22 cellular contexts compared by ENCODE assay signal in genomic region chr1:7116001-7116400, GRCh38.
DNase-seq lines count a peak whose midpoint lies in the region; FAIRE-seq and TF ChIP-seq lines count a peak whose summit lies in the region.
"Had no signal": no experiment of that assay in that cellular context is flagged by ENCODE, and none has a peak within 500 bp of the region (broad histone marks: within the 10 kb centered on the region; RNA-seq: fewer than 3 reads in every experiment).

No MANE protein-coding gene starts in this region.

- no peaks in the 10 kb centered on the region for H3K79me2 ChIP-seq in GM23248 (ENCODE audit: insufficient read depth)
- H3K79me2 ChIP-seq in astrocyte (ENCODE audit: insufficient read depth, low read length), result no peaks in the 10 kb centered on the region
- H3K79me2 ChIP-seq in mesendoderm (ENCODE audit: control insufficient read depth, insufficient read depth, low read length), result no peaks in the 10 kb centered on the region

- no peak overlapping the region for H3K27ac ChIP-seq in GM23248
- H3K27ac ChIP-seq in astrocyte (ENCODE audit: low read depth, low read length), result no peak overlapping the region
- no peak overlapping the region for H3K27ac ChIP-seq in mesendoderm (ENCODE audit: low read depth, low read length)
- H3K27ac ChIP-seq: A549 had no signal

- H3K27ac Mint-ChIP-seq in astrocyte (ENCODE audit: unreplicated experiment) (no peak overlapping the region), progenitor cell of endocrine pancreas (no peak overlapping the region)
- H3K27ac Mint-ChIP-seq: CD4-positive, alpha-beta memory T cell had no signal

- H3K9me2 ChIP-seq in GM23248 (ENCODE audit: insufficient read depth), result no peaks in the 10 kb centered on the region

- FAIRE-seq in astrocyte (lab: Jason Lieb, UNC), result no peak
- FAIRE-seq: A549, G401.6, GM12892, H1 had no signal

- no peaks in the 10 kb centered on the region for H3K36me3 ChIP-seq in GM23248 (ENCODE audit: low read depth)
- H3K36me3 ChIP-seq in astrocyte (ENCODE audit: insufficient read depth, low read length), result no peaks in the 10 kb centered on the region
- no peaks in the 10 kb centered on the region for H3K36me3 ChIP-seq in mesendoderm (ENCODE audit: control insufficient read depth, insufficient read depth, low read length)

- no peak overlapping the region for H2BK15ac ChIP-seq in mesendoderm (replicated peaks; ENCODE audit: low read depth)

- H3K27me3 ChIP-seq in GM23248 (replicated peaks; ENCODE audit: insufficient read depth), result peaks cover 4% of the 10 kb centered on the region; the same call in 1 of the 2 replicates
- no peaks in the 10 kb centered on the region for H3K27me3 ChIP-seq in astrocyte (ENCODE audit: insufficient read depth, low read length)
- no peaks in the 10 kb centered on the region for H3K27me3 ChIP-seq in mesendoderm (ENCODE audit: insufficient read depth, low read length, poor library complexity)

- no peak overlapping the region for H3K9ac ChIP-seq in GM23248
- H3K9ac ChIP-seq in astrocyte (ENCODE audit: low read length), result no peak overlapping the region
- no peak overlapping the region for H3K9ac ChIP-seq in mesendoderm (ENCODE audit: low read length)

- H2AFZ ChIP-seq in GM23248, result no peak overlapping the region
- H2AFZ ChIP-seq in astrocyte (ENCODE audit: low read depth, low read length), result no peak overlapping the region

- H3K79me1 ChIP-seq in mesendoderm (ENCODE audit: low read length), result no peaks in the 10 kb centered on the region

- in situ Hi-C loops in GM23248 (cut with MboI), result no loop called here

- TF ChIP-seq CTCF in astrocyte (IDR thresholded peaks at IDR 0.05; ENCODE audit: insufficient read depth, low read depth, low read length), result no peak
- no peak for TF ChIP-seq CTCF in epithelial cell of esophagus (IDR thresholded peaks at IDR 0.05; ENCODE audit: insufficient read depth, low read depth, low read length, missing control alignments)
- TF ChIP-seq CTCF in progenitor cell of endocrine pancreas (IDR thresholded peaks at IDR 0.05; ENCODE audit: unreplicated experiment), result no peak

- no peak overlapping the region for H3K56ac ChIP-seq in mesendoderm (ENCODE audit: low read length)

- no peak overlapping the region for H2AK5ac ChIP-seq in mesendoderm (ENCODE audit: low read length)

- no peak overlapping the region for H4K5ac ChIP-seq in mesendoderm (ENCODE audit: low read length)

- H3K4me3 ChIP-seq in GM23248, result no peak overlapping the region
- H3K4me3 ChIP-seq in astrocyte (ENCODE audit: insufficient read depth, low read depth, low read length), result no peak overlapping the region
- H3K4me3 ChIP-seq in epithelial cell of esophagus (ENCODE audit: low read length), result no peak overlapping the region
- no peak overlapping the region for H3K4me3 ChIP-seq in mesendoderm (ENCODE audit: low read length)
- H3K4me3 ChIP-seq: A549 had no signal

- no peak overlapping the region for H3K18ac ChIP-seq in mesendoderm (ENCODE audit: low read length)

- no peak overlapping the region for H3K4ac ChIP-seq in mesendoderm (ENCODE audit: low read depth, low read length)

- H3K9me3 Mint-ChIP-seq in astrocyte (ENCODE audit: unreplicated experiment) (peaks cover 4% of the 10 kb centered on the region), progenitor cell of endocrine pancreas (ENCODE audit: low read depth) (no peaks in the 10 kb centered on the region)

- WGBS in GM23248 (ENCODE audit: low coverage in 1 of 2, low lambda C conversion rate in 2 of 2, missing lambda C conversion rate in 2 of 2), 2 experiments, result 49 to 52% methylated on average over 3 of the region's 3 CpGs
- no CpG with 5 or more reads among the region's 3 CpGs for WGBS in mesendoderm (ENCODE audit: extremely low coverage, insufficient coverage, low lambda C conversion rate)

- no peak overlapping the region for H2BK120ac ChIP-seq in mesendoderm (ENCODE audit: low read depth, low read length)

- H3K27me3 Mint-ChIP-seq in astrocyte (ENCODE audit: low read depth, unreplicated experiment) (peaks cover 2% of the 10 kb centered on the region), progenitor cell of endocrine pancreas (peaks cover 11% of the 10 kb centered on the region)

- H3K23ac ChIP-seq in mesendoderm (ENCODE audit: low read length), result no peak overlapping the region

- 0 out of 2 replicates have a peak, but pooled peaks cover 5% of the 10 kb centered on the region for H3F3A ChIP-seq in GM23248 (ENCODE audit: insufficient read depth)

- H3K36me3 Mint-ChIP-seq in astrocyte (ENCODE audit: low read depth, unreplicated experiment), result no peaks in the 10 kb centered on the region
- H3K36me3 Mint-ChIP-seq in progenitor cell of endocrine pancreas (ENCODE audit: insufficient read depth), result no peaks in the 10 kb centered on the region
- H3K36me3 Mint-ChIP-seq: CD4-positive, alpha-beta memory T cell had no signal

- H2BK5ac ChIP-seq in mesendoderm (ENCODE audit: low read length), result no peak overlapping the region

- H4K20me1 ChIP-seq in GM23248 (ENCODE audit: insufficient read depth), result no peaks in the 10 kb centered on the region
- no peaks in the 10 kb centered on the region for H4K20me1 ChIP-seq in astrocyte (ENCODE audit: insufficient read depth, low read length)

- H3K4me1 Mint-ChIP-seq in astrocyte (ENCODE audit: low read depth, unreplicated experiment), result peaks cover 18% of the 10 kb centered on the region
- no peaks in the 10 kb centered on the region for H3K4me1 Mint-ChIP-seq in progenitor cell of endocrine pancreas (ENCODE audit: low read depth)
- H3K4me1 Mint-ChIP-seq: CD4-positive, alpha-beta memory T cell had no signal

- no peak overlapping the region for H4K8ac ChIP-seq in mesendoderm (ENCODE audit: low read depth, low read length)

- H3K4me1 ChIP-seq in GM23248 (ENCODE audit: insufficient read depth) (0 out of 2 replicates have a peak, but pooled peaks cover 7% of the 10 kb centered on the region), astrocyte (ENCODE audit: insufficient read depth, low read length) (peaks cover 23% of the 10 kb centered on the region), mesendoderm (ENCODE audit: control insufficient read depth, low read depth, low read length) (peaks cover 3% of the 10 kb centered on the region)

- DNase-seq in GM23248, result peak; percentile 36
- peak; percentile 54 for DNase-seq in M059J (ENCODE audit: low read depth)
- peak; percentile 14 for DNase-seq in astrocyte (ENCODE audit: low read depth)
- peak; percentile 14 for DNase-seq in epithelial cell of esophagus (ENCODE audit: low read depth)
- no peak for DNase-seq in NOMO-1 treated with DMSO at 0.1 percent for 48 hours (lab: John Stamatoyannopoulos, UW; ENCODE audit: unreplicated experiment)
- DNase-seq in progenitor cell of endocrine pancreas (ENCODE audit: low spot score, unreplicated experiment), result no peak
- no peak for DNase-seq in inferior parietal cortex (ENCODE audit: extremely low spot score)
- no peak for DNase-seq in mesendoderm
- DNase-seq: 8988T; ACHN; C1 segment of cervical spinal cord; Calu3; CD4-positive, alpha-beta memory T cell; COR-L47; DMS53; DMS79 treated with DMSO at 0.1 percent for 48 hours; H7; HCEC 1CT had no signal

- H3K9me3 ChIP-seq in GM23248 (ENCODE audit: low read depth) (no peaks in the 10 kb centered on the region), astrocyte (ENCODE audit: insufficient read depth, low read depth, low read length) (peaks cover 3% of the 10 kb centered on the region)
- H3K9me3 ChIP-seq: A549 had no signal

- H3K4me2 ChIP-seq in GM23248 (ENCODE audit: unreplicated experiment), result no peak overlapping the region
- H3K4me2 ChIP-seq in astrocyte (ENCODE audit: low read length), result no peak overlapping the region
- H3K4me2 ChIP-seq in mesendoderm (ENCODE audit: low read length), result no peak overlapping the region
- H3K4me2 ChIP-seq: A549 had no signal

- H3K4me3 Mint-ChIP-seq in astrocyte (ENCODE audit: unreplicated experiment) (no peak overlapping the region), progenitor cell of endocrine pancreas (ENCODE audit: low read depth) (no peak overlapping the region)

Comparison
In these comparisons a context has a peak if more than half of its experiments do, and no peak if none do; other contexts are left out.
1. DNase-seq: peak in GM23248 (single experiment), M059J (single experiment), astrocyte (single experiment) and epithelial cell of esophagus (single experiment); none in NOMO-1 treated with DMSO at 0.1 percent for 48 hours (single experiment), progenitor cell of endocrine pancreas (single experiment), inferior parietal cortex (single experiment) and mesendoderm (single experiment).